In the genomic region with DNA sequence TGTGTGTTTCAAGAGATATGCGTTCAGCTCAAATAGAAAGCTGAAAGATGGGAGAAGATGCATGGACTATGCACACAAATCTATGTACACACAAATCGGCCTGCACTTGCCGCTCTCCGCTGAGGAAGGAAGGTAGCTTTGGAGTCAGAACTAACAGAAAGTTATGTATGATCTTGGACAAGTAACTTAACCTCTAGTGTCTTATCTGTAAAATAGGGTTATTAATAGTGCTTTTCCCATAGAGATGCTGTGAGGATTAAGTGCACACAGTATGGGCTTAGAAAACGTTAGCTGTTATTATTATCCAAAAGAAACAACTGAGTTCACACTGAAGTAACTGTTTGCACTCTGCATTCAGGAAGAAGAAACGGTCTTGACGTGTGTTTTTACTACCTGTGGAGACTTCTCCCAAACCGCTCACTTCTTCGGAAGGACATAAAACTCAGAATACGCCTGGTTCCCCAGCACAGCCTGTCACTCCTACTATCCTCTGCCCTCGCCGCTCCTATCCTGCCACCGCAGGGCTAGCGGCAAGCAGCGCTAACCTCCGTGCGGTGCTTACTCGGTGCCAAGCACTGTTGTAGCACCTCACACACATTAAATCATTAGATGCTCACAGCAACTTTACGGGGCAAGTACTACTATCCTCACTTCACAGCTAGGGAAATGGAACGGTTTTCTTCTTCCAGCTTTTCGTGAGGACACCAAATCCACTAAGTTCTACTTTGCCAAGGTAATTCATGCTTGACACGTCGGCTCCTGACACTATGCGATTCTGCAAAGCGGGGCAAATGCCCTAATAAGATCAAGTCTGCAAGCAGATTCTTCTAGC, we compare ENCODE assay signal across 8 cellular contexts. TPM values are rescaled to one million over a fixed set of nuclear protein-coding genes. Genes with fewer than 3 reads are reported as not detected.
A peak's percentile ranks its signal among the peaks of the same experiment; 100 is the strongest.
DNase-seq lines count a peak whose midpoint lies in the region; ATAC-seq, FAIRE-seq and TF ChIP-seq lines count a peak whose summit lies in the region.

No MANE protein-coding gene starts in this region.

- intact Hi-C loops in heart left ventricle (cut with DNase I): loop anchor here in 8 of 10 donors (1.0 to 10.0 kb wide), 16 partner anchors 32 to 372 kb away; no protein-coding TSS in a partner anchor

- H3K4me3 ChIP-seq in GM06990 (replicated peaks; ENCODE audit: low read depth, low read length) (peak overlapping the region; percentile 84), heart left ventricle (peak overlapping the region; percentile 70 to 100 (median 92))

- H3K27ac ChIP-seq in heart left ventricle: peak overlapping the region; percentile 85 to 98 (median 94)

- no peaks in the 10 kb centered on the region for H3K9me3 ChIP-seq in heart left ventricle

- TF ChIP-seq POLR2A in heart left ventricle (IDR thresholded peaks at IDR 0.05): no peak

- H3K27me3 ChIP-seq in GM06990 (replicated peaks; ENCODE audit: control insufficient read depth, insufficient read depth, low read length) (no peaks in the 10 kb centered on the region), heart left ventricle (peaks cover 0 to 29% (median 0%) of the 10 kb centered on the region in 9 donors)

- ATAC-seq in heart left ventricle (peak; percentile 15 to 47 (median 45)), HG03520 (IDR thresholded peaks at IDR 0.05; ENCODE audit: unreplicated experiment) (no peak)

- no peak for FAIRE-seq in HTR-8/SVneo (lab: Jason Lieb, UNC)

- WGBS in heart left ventricle, 4 donors: 8 to 11% (median 9%) methylated on average over 25 of the region's 25 CpGs

- no peak for TF ChIP-seq CTCF in GM06990 (IDR thresholded peaks at IDR 0.05; ENCODE audit: insufficient read depth, low read length, poor library complexity, severe bottlenecking)
- TF ChIP-seq CTCF in heart left ventricle (IDR thresholded peaks at IDR 0.05): no peak

- no peaks in the 10 kb centered on the region for H3K36me3 ChIP-seq in GM06990 (ENCODE audit: control insufficient read depth, insufficient read depth, low read length)
- no peaks in the 10 kb centered on the region for H3K36me3 ChIP-seq in heart left ventricle

- peaks cover 0 to 38% (median 17%) of the 10 kb centered on the region in 12 donors for H3K4me1 ChIP-seq in heart left ventricle

- DNase-seq in GM06990 (ENCODE audit: extremely low read depth, insufficient read length) (peak; percentile 38), NCI-H510A treated with DMSO at 0.1 percent for 48 hours (lab: John Stamatoyannopoulos, UW) (peak; percentile 50), heart left ventricle (peak in 3 of 5 donors; percentile 26 to 41 (median 36)), retina (peak; percentile 60), HTR-8/SVneo (ENCODE audit: insufficient read length, low spot score) (no peak), SHP77 (lab: John Stamatoyannopoulos, UW) (no peak)
- peak; percentile 42 for DNase-seq in activated naive CD4-positive, alpha-beta T cell treated with anti-CD3 and anti-CD28 coated beads, Interleukin-2, amount 50 U/mL, for 16 hours

RNA-seq across cellular contexts. Expression of a gene that starts 1.3 kb away (rescaled TPM):
- 10 to 100 TPM; 10.3 to 51.8 (median 28.1) TPM for total RNA-seq in heart left ventricle
- 10 to 100 TPM in 1 of 2 donors, 1 to 10 TPM in 1; 6.9 to 10.3 TPM for polyA plus RNA-seq in heart left ventricle

Comparison
In these comparisons a context has a peak if more than half of its experiments do, and no peak if none do; other contexts are left out.
1. DNase-seq: peak in GM06990 (single experiment), NCI-H510A treated with DMSO at 0.1 percent for 48 hours (single experiment), activated naive CD4-positive, alpha-beta T cell treated with anti-CD3 and anti-CD28 coated beads, Interleukin-2, amount 50 U/mL, for 16 hours (single experiment), heart left ventricle (3 of 5) and retina (single experiment); none in HTR-8/SVneo (single experiment) and SHP77 (0 of 2).